18 cellular contexts compared by ENCODE assay signal in genomic region chr20:56430471-56430870, GRCh38. TPM values are rescaled to one million over a fixed set of nuclear protein-coding genes. Genes with fewer than 3 reads are reported as not detected.
DNase-seq lines count a peak whose midpoint lies in the region; ATAC-seq and TF ChIP-seq lines count a peak whose summit lies in the region.
"Had no signal": no experiment of that assay in that cellular context is flagged by ENCODE, and none has a peak within 500 bp of the region (broad histone marks: within the 10 kb centered on the region; RNA-seq: fewer than 3 reads in every experiment).

No MANE protein-coding gene starts in this region.

- no peak overlapping the region for H3K56ac ChIP-seq in H9 (ENCODE audit: insufficient read length, low read depth, low read length)

- no peak for ATAC-seq in activated CD4-positive, alpha-beta T cell treated with anti-CD3 and anti-CD28 coated beads for 36 hours
- ATAC-seq in activated naive CD8-positive, alpha-beta T cell treated with anti-CD3 and anti-CD28 coated beads, Interleukin-2, amount 10 ng/mL, durations not matched to agents 7 days and 5 days (ENCODE audit: low read depth): no peak
- no peak for ATAC-seq in natural killer cell treated with Interleukin-12 subunit alpha and Interleukin-12 subunit beta and Interleukin-15 and Interleukin-18, amount 100 ng/mL, for 72 hours
- ATAC-seq: right lobe of liver had no signal

- H3K4me2 ChIP-seq in GM23248 (ENCODE audit: unreplicated experiment): no peak overlapping the region
- H3K4me2 ChIP-seq in H9 (ENCODE audit: insufficient read depth, insufficient read length, low read length): no peak overlapping the region
- H3K4me2 ChIP-seq: PC-9 had no signal

- H4K5ac ChIP-seq in H9 (ENCODE audit: insufficient read length, low read depth, low read length): no peak overlapping the region

- no peak overlapping the region for H2BK15ac ChIP-seq in H9 (ENCODE audit: low read depth, low read length)

- H3K9me3 Mint-ChIP-seq in activated CD4-positive, alpha-beta T cell treated with anti-CD3 and anti-CD28 coated beads for 36 hours (ENCODE audit: low read depth): no peaks in the 10 kb centered on the region
- H3K9me3 Mint-ChIP-seq in activated naive CD8-positive, alpha-beta T cell treated with anti-CD3 and anti-CD28 coated beads, Interleukin-2, amount 10 ng/mL, durations not matched to agents 7 days and 5 days: no peaks in the 10 kb centered on the region
- H3K9me3 Mint-ChIP-seq in natural killer cell treated with Interleukin-12 subunit alpha and Interleukin-12 subunit beta and Interleukin-15 and Interleukin-18, amount 100 ng/mL, for 72 hours: peaks cover 3% of the 10 kb centered on the region
- no peaks in the 10 kb centered on the region for H3K9me3 Mint-ChIP-seq in H9

- H2BK20ac ChIP-seq in H9 (ENCODE audit: low read depth, low read length, poor library complexity, severe bottlenecking): no peak overlapping the region

- peaks cover 77% of the 10 kb centered on the region for H3F3A ChIP-seq in GM23248 (ENCODE audit: insufficient read depth)

- no peaks in the 10 kb centered on the region for H4K20me1 ChIP-seq in GM23248 (ENCODE audit: insufficient read depth)
- H4K20me1 ChIP-seq in H9 (ENCODE audit: control insufficient read depth, insufficient read depth, insufficient read length): no peaks in the 10 kb centered on the region

- no peak overlapping the region for H4K8ac ChIP-seq in H9 (replicated peaks; ENCODE audit: insufficient read length, low read depth, low read length)

- no peaks in the 10 kb centered on the region for H3K36me3 ChIP-seq in GM23248 (ENCODE audit: low read depth)
- H3K36me3 ChIP-seq: right lobe of liver, WERI-Rb-1 had no signal

- no peak overlapping the region for H2AK5ac ChIP-seq in H9 (ENCODE audit: insufficient read length, low read length)

- CTCF ChIA-PET in activated CD4-positive, alpha-beta T cell treated with anti-CD3 and anti-CD28 coated beads for 36 hours (lab: Charles Lee): interaction anchor here (1.1 to 1.4 kb wide), 2 partner anchors 12 kb away, joined by 3 read pairs; no protein-coding TSS in a partner anchor

- H3K23ac ChIP-seq in H9 (ENCODE audit: insufficient read length, low read depth, low read length): no peak overlapping the region

- no peak for TF ChIP-seq CTCF in H9 (conservative IDR thresholded peaks at IDR 0.05)

- H3K23me2 ChIP-seq in H9 (ENCODE audit: insufficient read length, low read depth, low read length, poor library complexity, severe bottlenecking): no peaks in the 10 kb centered on the region

- H3K27ac ChIP-seq in GM23248 (peak overlapping the region; percentile 87), H9 (ENCODE audit: insufficient read length, low read depth, low read length) (no peak overlapping the region)
- H3K27ac ChIP-seq: epithelial cell of prostate, PC-9, right lobe of liver, WERI-Rb-1 had no signal

- peaks cover 48% of the 10 kb centered on the region for H3K79me2 ChIP-seq in GM23248 (ENCODE audit: insufficient read depth)
- no peaks in the 10 kb centered on the region for H3K79me2 ChIP-seq in H9 (ENCODE audit: insufficient read depth, low read length)

- H3K18ac ChIP-seq in H9 (ENCODE audit: insufficient read length, low read depth, low read length): no peak overlapping the region

- no peak overlapping the region for H2BK120ac ChIP-seq in H9 (ENCODE audit: low read depth, low read length, poor library complexity, severe bottlenecking)

- H3K36me3 Mint-ChIP-seq in activated CD4-positive, alpha-beta T cell treated with anti-CD3 and anti-CD28 coated beads for 36 hours (ENCODE audit: low read depth): peaks cover 4% of the 10 kb centered on the region
- H3K36me3 Mint-ChIP-seq in activated naive CD8-positive, alpha-beta T cell treated with anti-CD3 and anti-CD28 coated beads, Interleukin-2, amount 10 ng/mL, durations not matched to agents 7 days and 5 days: peaks cover 57% of the 10 kb centered on the region
- H3K36me3 Mint-ChIP-seq in natural killer cell treated with Interleukin-12 subunit alpha and Interleukin-12 subunit beta and Interleukin-15 and Interleukin-18, amount 100 ng/mL, for 72 hours: no peaks in the 10 kb centered on the region
- H3K36me3 Mint-ChIP-seq in H9 (ENCODE audit: insufficient read depth in 1 of 3, low read depth in 3 of 3): no peaks in the 10 kb centered on the region

- peak overlapping the region; percentile 60 for H3K9ac ChIP-seq in GM23248
- H3K9ac ChIP-seq in H9 (ENCODE audit: extremely low read depth, insufficient read length, low read length): no peak overlapping the region

- no peak overlapping the region for H2BK12ac ChIP-seq in H9 (ENCODE audit: insufficient read length, low read depth, low read length)

- H3K4me1 ChIP-seq in GM23248 (ENCODE audit: insufficient read depth) (peaks cover 63% of the 10 kb centered on the region), H9 (ENCODE audit: insufficient read depth, low read length) (no peaks in the 10 kb centered on the region)
- H3K4me1 ChIP-seq: right lobe of liver had no signal

- peak overlapping the region; percentile 54 for H3K4me3 Mint-ChIP-seq in activated CD4-positive, alpha-beta T cell treated with anti-CD3 and anti-CD28 coated beads for 36 hours
- peak overlapping the region; percentile 83 for H3K4me3 Mint-ChIP-seq in activated naive CD8-positive, alpha-beta T cell treated with anti-CD3 and anti-CD28 coated beads, Interleukin-2, amount 10 ng/mL, durations not matched to agents 7 days and 5 days
- peak overlapping the region; percentile 72 for H3K4me3 Mint-ChIP-seq in natural killer cell treated with Interleukin-12 subunit alpha and Interleukin-12 subunit beta and Interleukin-15 and Interleukin-18, amount 100 ng/mL, for 72 hours
- no peak overlapping the region for H3K4me3 Mint-ChIP-seq in H9

- DNase-seq in activated CD4-positive, alpha-beta T cell treated with anti-CD3 and anti-CD28 coated beads for 36 hours: no peak
- DNase-seq in activated CD4-positive, alpha-beta T cell treated with anti-CD3 and anti-CD28 coated beads, Interleukin-2, amount 50 U/mL, for 48 hours: no peak
- DNase-seq in GM23248 (peak; percentile 41), nucleus accumbens (lab: John Stamatoyannopoulos, UW) (no peak), H9 (no peak), mesenteric fat pad (ENCODE audit: low spot score) (no peak)
- DNase-seq in activated naive CD8-positive, alpha-beta T cell treated with anti-CD3 and anti-CD28 coated beads, Interleukin-2, amount 10 ng/mL, durations not matched to agents 7 days and 5 days: no peak
- no peak for DNase-seq in natural killer cell treated with Interleukin-12 subunit alpha and Interleukin-12 subunit beta and Interleukin-15 and Interleukin-18, amount 100 ng/mL, for 72 hours (ENCODE audit: low spot score)
- DNase-seq: anterior cingulate cortex; COR-L47; NCI-H2029 treated with DMSO at 0.1 percent for 48 hours; NCI-H526 treated with DMSO at 0.1 percent for 48 hours; PC-9; stimulated activated CD4-positive, alpha-beta T cell treated with anti-CD3 and anti-CD28 coated beads, Interleukin-1b, Interleukin-23, amount 100 ng/mL, for 48 hours; WERI-Rb-1 had no signal

- H3K27me3 Mint-ChIP-seq in activated CD4-positive, alpha-beta T cell treated with anti-CD3 and anti-CD28 coated beads for 36 hours: no peaks in the 10 kb centered on the region
- H3K27me3 Mint-ChIP-seq in activated naive CD8-positive, alpha-beta T cell treated with anti-CD3 and anti-CD28 coated beads, Interleukin-2, amount 10 ng/mL, durations not matched to agents 7 days and 5 days: no peaks in the 10 kb centered on the region
- no peaks in the 10 kb centered on the region for H3K27me3 Mint-ChIP-seq in natural killer cell treated with Interleukin-12 subunit alpha and Interleukin-12 subunit beta and Interleukin-15 and Interleukin-18, amount 100 ng/mL, for 72 hours
- H3K27me3 Mint-ChIP-seq in H9 (ENCODE audit: low read depth): peaks cover 44% of the 10 kb centered on the region

- no peak overlapping the region for H2BK5ac ChIP-seq in H9 (ENCODE audit: insufficient read length, low read length)

- no peaks in the 10 kb centered on the region for H3K79me1 ChIP-seq in H9 (ENCODE audit: insufficient read depth, low read depth, low read length, poor library complexity, severe bottlenecking)

- peaks cover 50% of the 10 kb centered on the region for H3K4me1 Mint-ChIP-seq in activated CD4-positive, alpha-beta T cell treated with anti-CD3 and anti-CD28 coated beads for 36 hours
- H3K4me1 Mint-ChIP-seq in activated naive CD8-positive, alpha-beta T cell treated with anti-CD3 and anti-CD28 coated beads, Interleukin-2, amount 10 ng/mL, durations not matched to agents 7 days and 5 days: peaks cover 36% of the 10 kb centered on the region
- H3K4me1 Mint-ChIP-seq in natural killer cell treated with Interleukin-12 subunit alpha and Interleukin-12 subunit beta and Interleukin-15 and Interleukin-18, amount 100 ng/mL, for 72 hours (ENCODE audit: low read depth in 2 of 2): peaks cover 37 to 48% of the 10 kb centered on the region in 2 donors
- no peaks in the 10 kb centered on the region for H3K4me1 Mint-ChIP-seq in H9

- no peak overlapping the region for H3K4ac ChIP-seq in H9 (ENCODE audit: low read depth, low read length)

- H3T11ph ChIP-seq in H9 (ENCODE audit: low read length): no peak overlapping the region

- 0 out of 2 replicates have a peak overlapping the region, but pooled peaks have one; percentile 3 for H2AFZ ChIP-seq in GM23248
- no peak overlapping the region for H2AFZ ChIP-seq in H9 (ENCODE audit: low read length)
- H2AFZ ChIP-seq: PC-9 had no signal

- intact Hi-C loops in activated CD4-positive, alpha-beta T cell treated with anti-CD3 and anti-CD28 coated beads for 36 hours (cut with DNase I, micrococcal nuclease): no loop called here

- H3K9me3 ChIP-seq in GM23248 (ENCODE audit: low read depth): no peaks in the 10 kb centered on the region
- H3K9me3 ChIP-seq in H9 (ENCODE audit: control insufficient read depth, low read depth, low read length): no peaks in the 10 kb centered on the region
- H3K9me3 ChIP-seq: right lobe of liver had no signal

- no peak overlapping the region for H3K4me3 ChIP-seq in GM23248
- H3K4me3 ChIP-seq: PC-9, right lobe of liver had no signal

- no peaks in the 10 kb centered on the region for H3K9me2 ChIP-seq in GM23248 (ENCODE audit: insufficient read depth)

- WGBS in GM23248 (ENCODE audit: low coverage in 1 of 2, low lambda C conversion rate in 2 of 2, missing lambda C conversion rate in 2 of 2), 2 experiments: 47 to 58% methylated on average over 4 of the region's 4 CpGs
- WGBS in H9 (ENCODE audit: extremely low coverage, insufficient read length, low lambda C conversion rate): no CpG with 5 or more reads among the region's 4 CpGs

- H3K27me3 ChIP-seq in GM23248 (replicated peaks; ENCODE audit: insufficient read depth): no peaks in the 10 kb centered on the region
- H3K27me3 ChIP-seq in H9 (ENCODE audit: insufficient read depth, low read length): peaks cover 2% of the 10 kb centered on the region; the same call in 1 of the 2 replicates
- H3K27me3 ChIP-seq: right lobe of liver had no signal

- in situ Hi-C loops in GM23248 (cut with MboI): no loop called here

- peak overlapping the region; percentile 87 for H3K27ac Mint-ChIP-seq in activated CD4-positive, alpha-beta T cell treated with anti-CD3 and anti-CD28 coated beads for 36 hours
- no peak overlapping the region for H3K27ac Mint-ChIP-seq in activated naive CD8-positive, alpha-beta T cell treated with anti-CD3 and anti-CD28 coated beads, Interleukin-2, amount 10 ng/mL, durations not matched to agents 7 days and 5 days
- peak overlapping the region; percentile 82 to 94 for H3K27ac Mint-ChIP-seq in natural killer cell treated with Interleukin-12 subunit alpha and Interleukin-12 subunit beta and Interleukin-15 and Interleukin-18, amount 100 ng/mL, for 72 hours
- H3K27ac Mint-ChIP-seq in H9: no peak overlapping the region

- no peak overlapping the region for H4K91ac ChIP-seq in H9 (ENCODE audit: insufficient read length, low read depth, low read length)

- POLR2A ChIA-PET in activated CD4-positive, alpha-beta T cell treated with anti-CD3 and anti-CD28 coated beads for 36 hours (lab: Charles Lee): interaction anchor here (1.0 kb wide), 1 partner anchor 17 kb away, joined by 4 read pairs; no protein-coding TSS in a partner anchor
- POLR2A ChIA-PET in activated naive CD8-positive, alpha-beta T cell treated with anti-CD3 and anti-CD28 coated beads, Interleukin-2, amount 10 ng/mL, durations not matched to agents 7 days and 5 days (lab: Charles Lee): interaction anchor here (1.4 to 2.5 kb wide), 2 partner anchors 10 to 18 kb away, joined by 5 to 6 read pairs; partner anchors contain the start of gene CASS4

- no peak overlapping the region; the same call in 1 of the 2 replicates for H3K14ac ChIP-seq in H9 (ENCODE audit: insufficient read depth, low read length)

RNA-seq across cellular contexts. Expression of gene CASS4, which starts 18.4 kb away (rescaled TPM):
- 1 to 10 TPM; 5.1 to 5.6 TPM for total RNA-seq in activated CD4-positive, alpha-beta T cell treated with anti-CD3 and anti-CD28 coated beads for 36 hours
- 11.4 and 19.2 TPM in 2 replicates for total RNA-seq in GM23248 (2014; rRNA removed; shearing (Covaris generic))
- polyA plus RNA-seq in GM23248 (2016; fragmentation: Nextera tagmentation; extraction: Ambion mirVana): 10.4 and 10.5 TPM in 2 replicates
- total RNA-seq in activated naive CD8-positive, alpha-beta T cell treated with anti-CD3 and anti-CD28 coated beads, Interleukin-2, amount 10 ng/mL, durations not matched to agents 7 days and 5 days: 10 to 100 TPM; 14.2 to 18.7 TPM
- total RNA-seq in natural killer cell treated with Interleukin-12 subunit alpha and Interleukin-12 subunit beta and Interleukin-15 and Interleukin-18, amount 100 ng/mL, for 72 hours: 1 to 10 TPM; 1.3 to 4.1 TPM
- total RNA-seq in H9 (2021): not detected in 2 replicates
- 3.1 TPM for total RNA-seq in mesenteric fat pad
- total RNA-seq: H1 had no signal
- polyA plus RNA-seq: H1 had no signal

RNA-seq across cellular contexts. Expression of gene RTF2, which starts 38.0 kb away (rescaled TPM):
- total RNA-seq in activated CD4-positive, alpha-beta T cell treated with anti-CD3 and anti-CD28 coated beads for 36 hours: 10 to 100 TPM; 68.5 to 80.8 TPM
- 128 and 141 TPM in 2 replicates for total RNA-seq in GM23248 (2014; rRNA removed; shearing (Covaris generic))
- 257 and 270 TPM in 2 replicates for polyA plus RNA-seq in GM23248 (2016; fragmentation: Nextera tagmentation; extraction: Ambion mirVana)
- total RNA-seq in activated naive CD8-positive, alpha-beta T cell treated with anti-CD3 and anti-CD28 coated beads, Interleukin-2, amount 10 ng/mL, durations not matched to agents 7 days and 5 days: 100 to 1,000 TPM in 1 of 2 experiments, 10 to 100 TPM in 1; 99.8 to 101 TPM
- total RNA-seq in natural killer cell treated with Interleukin-12 subunit alpha and Interleukin-12 subunit beta and Interleukin-15 and Interleukin-18, amount 100 ng/mL, for 72 hours: 10 to 100 TPM; 78.5 to 92.2 TPM
- total RNA-seq in H9 (2021): 57.2 and 62.6 TPM in 2 replicates
- total RNA-seq in mesenteric fat pad: 80.6 TPM

RNA-seq across cellular contexts. Expression of gene CSTF1, which starts 38.0 kb away (rescaled TPM):
- 10 to 100 TPM; 62.0 to 84.2 TPM for total RNA-seq in activated CD4-positive, alpha-beta T cell treated with anti-CD3 and anti-CD28 coated beads for 36 hours
- total RNA-seq in GM23248 (2014; rRNA removed; shearing (Covaris generic)): 56.7 and 69.3 TPM in 2 replicates
- polyA plus RNA-seq in GM23248 (2016; fragmentation: Nextera tagmentation; extraction: Ambion mirVana): 41.7 and 42.1 TPM in 2 replicates
- total RNA-seq in activated naive CD8-positive, alpha-beta T cell treated with anti-CD3 and anti-CD28 coated beads, Interleukin-2, amount 10 ng/mL, durations not matched to agents 7 days and 5 days: 10 to 100 TPM; 55.7 to 58.3 TPM
- total RNA-seq in natural killer cell treated with Interleukin-12 subunit alpha and Interleukin-12 subunit beta and Interleukin-15 and Interleukin-18, amount 100 ng/mL, for 72 hours: 10 to 100 TPM; 39.6 to 40.1 TPM
- total RNA-seq in H9 (2021): 71.7 and 72.9 TPM in 2 replicates
- total RNA-seq in mesenteric fat pad: 21.2 TPM

RNA-seq across cellular contexts. Expression of gene AURKA, which starts 38.5 kb away (rescaled TPM):
- 100 to 1,000 TPM; 103 to 114 TPM for total RNA-seq in activated CD4-positive, alpha-beta T cell treated with anti-CD3 and anti-CD28 coated beads for 36 hours
- total RNA-seq in GM23248 (2014; rRNA removed; shearing (Covaris generic)): 69.8 and 70.8 TPM in 2 replicates
- 78.9 and 88.5 TPM in 2 replicates for polyA plus RNA-seq in GM23248 (2016; fragmentation: Nextera tagmentation; extraction: Ambion mirVana)
- total RNA-seq in activated naive CD8-positive, alpha-beta T cell treated with anti-CD3 and anti-CD28 coated beads, Interleukin-2, amount 10 ng/mL, durations not matched to agents 7 days and 5 days: 10 to 100 TPM; 52.4 to 60.1 TPM
- total RNA-seq in natural killer cell treated with Interleukin-12 subunit alpha and Interleukin-12 subunit beta and Interleukin-15 and Interleukin-18, amount 100 ng/mL, for 72 hours: 10 to 100 TPM; 45.1 to 80.8 TPM
- total RNA-seq in H9 (2021) (81.9 and 86.8 TPM in 2 replicates), mesenteric fat pad (1.4 TPM)

Comparison
In these comparisons a context has a peak if more than half of its experiments do, and no peak if none do; other contexts are left out.
1. H3K27ac Mint-ChIP-seq: peak in activated CD4-positive, alpha-beta T cell treated with anti-CD3 and anti-CD28 coated beads for 36 hours (single experiment) and natural killer cell treated with Interleukin-12 subunit alpha and Interleukin-12 subunit beta and Interleukin-15 and Interleukin-18, amount 100 ng/mL, for 72 hours (2 of 2); none in activated naive CD8-positive, alpha-beta T cell treated with anti-CD3 and anti-CD28 coated beads, Interleukin-2, amount 10 ng/mL, durations not matched to agents 7 days and 5 days (single experiment) and H9 (0 of 3).
2. H3K4me3 Mint-ChIP-seq: peak in activated CD4-positive, alpha-beta T cell treated with anti-CD3 and anti-CD28 coated beads for 36 hours (single experiment), activated naive CD8-positive, alpha-beta T cell treated with anti-CD3 and anti-CD28 coated beads, Interleukin-2, amount 10 ng/mL, durations not matched to agents 7 days and 5 days (single experiment) and natural killer cell treated with Interleukin-12 subunit alpha and Interleukin-12 subunit beta and Interleukin-15 and Interleukin-18, amount 100 ng/mL, for 72 hours (single experiment); none in H9 (0 of 2).